10 cellular contexts compared by ENCODE assay signal in the genomic region with DNA sequence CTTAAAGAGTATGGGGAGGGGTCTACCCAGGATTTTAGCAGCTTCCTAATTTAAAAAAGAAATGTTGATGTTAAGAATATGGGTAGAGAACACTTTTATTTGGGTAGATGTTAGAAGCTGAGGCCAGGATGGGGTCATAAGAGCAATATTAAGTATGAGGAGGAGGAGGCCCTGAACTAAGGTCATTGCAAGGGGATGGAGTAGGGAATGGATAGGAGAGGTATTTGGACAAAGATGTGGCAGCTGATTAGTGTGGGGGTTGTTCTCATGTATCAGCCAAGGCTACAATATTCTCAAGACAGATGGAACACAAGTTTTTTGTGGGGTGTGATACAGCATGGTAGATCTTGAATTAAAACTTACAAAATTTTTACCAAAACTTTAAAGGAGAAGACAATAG. TPM values are rescaled to one million over a fixed set of nuclear protein-coding genes. Genes with fewer than 3 reads are reported as not detected.
"Had no signal": no experiment of that assay in that cellular context is flagged by ENCODE, and none has a peak within 500 bp of the region (broad histone marks: within the 10 kb centered on the region; RNA-seq: fewer than 3 reads in every experiment).

No MANE protein-coding gene starts in this region.

- DNase-seq: IMR-90, Karpas-422, KBM-7, KG1 had no signal

- H3K27ac ChIP-seq: HL-60, KMS-11 had no signal

- H3K27ac Mint-ChIP-seq: IgD-negative memory B cell had no signal

- H3K9ac ChIP-seq: KMS-11 had no signal

- FAIRE-seq: HTR-8/SVneo, K562 had no signal

- H3K4me2 ChIP-seq: KMS-11 had no signal

- ATAC-seq: K562 had no signal

- H3K4me3 Mint-ChIP-seq: IgD-negative memory B cell had no signal

- H3K4me3 ChIP-seq: K562 had no signal

RNA-seq across cellular contexts. Expression of gene GLYATL2, which starts 35.7 kb away (rescaled TPM):
- total RNA-seq: HT-29, K562 had no signal
- polyA plus RNA-seq: IgD-negative memory B cell, K562 had no signal

RNA-seq across cellular contexts. Expression of gene GLYATL1, which starts 59.1 kb away (rescaled TPM):
- total RNA-seq: HT-29, K562 had no signal
- polyA plus RNA-seq: IgD-negative memory B cell, K562 had no signal
